In genomic region chr10:79007843-79008319, GRCh38 we compare ENCODE assay signal across 16 cellular contexts.
DNase-seq lines count a peak whose midpoint lies in the region; ATAC-seq and TF ChIP-seq lines count a peak whose summit lies in the region.
"Had no signal": no experiment of that assay in that cellular context is flagged by ENCODE, and none has a peak within 500 bp of the region (broad histone marks: within the 10 kb centered on the region; RNA-seq: fewer than 3 reads in every experiment).

No MANE protein-coding gene starts in this region.

- H2BK12ac ChIP-seq in mesenchymal stem cell (ENCODE audit: low read length in 2 of 2): no peak overlapping the region

- H3K36me3 ChIP-seq in MM.1S (replicated peaks; ENCODE audit: insufficient read depth, low read length) (no peaks in the 10 kb centered on the region), mesenchymal stem cell (ENCODE audit: control insufficient read depth in 1 of 2, insufficient read depth in 2 of 2, low read depth in 1 of 2, low read length in 2 of 2) (no peaks in the 10 kb centered on the region)
- H3K36me3 ChIP-seq: tibial artery had no signal

- H3K9me3 ChIP-seq in MM.1S (replicated peaks; ENCODE audit: insufficient read depth, low read length): no peaks in the 10 kb centered on the region
- H3K9me3 ChIP-seq in mesenchymal stem cell (ENCODE audit: control insufficient read depth, low read length): no peaks in the 10 kb centered on the region
- H3K9me3 ChIP-seq: tibial artery had no signal

- H3K9ac ChIP-seq in MM.1S (ENCODE audit: low read length) (no peak overlapping the region), mesenchymal stem cell (ENCODE audit: low read length) (no peak overlapping the region)

- H2BK120ac ChIP-seq in mesenchymal stem cell (ENCODE audit: low read depth, low read length): no peak overlapping the region

- H3K27ac ChIP-seq in MM.1S (ENCODE audit: low read length): no peak overlapping the region
- no peak overlapping the region for H3K27ac ChIP-seq in mesenchymal stem cell (ENCODE audit: low read length, poor library complexity, severe bottlenecking)
- H3K27ac ChIP-seq: foreskin keratinocyte, PC-9, tibial artery had no signal

- 91% methylated on average over 3 of the region's 3 CpGs for WGBS in mesenchymal stem cell

- H4K91ac ChIP-seq in mesenchymal stem cell (ENCODE audit: low read length): no peak overlapping the region

- H2BK5ac ChIP-seq in mesenchymal stem cell (ENCODE audit: low read depth, low read length, poor library complexity, severe bottlenecking): no peak overlapping the region

- H2AFZ ChIP-seq in MM.1S (ENCODE audit: low read length) (0 out of 2 replicates have a peak overlapping the region, but pooled peaks have one; percentile 15), mesenchymal stem cell (ENCODE audit: low read depth, low read length) (no peak overlapping the region)
- H2AFZ ChIP-seq: PC-9 had no signal

- no peaks in the 10 kb centered on the region for H3K79me1 ChIP-seq in mesenchymal stem cell (replicated peaks; ENCODE audit: low read length, poor library complexity, severe bottlenecking)

- in situ Hi-C loops in GM13976 (cut with MboI; ENCODE audit: low sequenced_read_pairs, unreplicated experiment): no loop called here

- no peaks in the 10 kb centered on the region for H3K9me2 ChIP-seq in MM.1S (replicated peaks; ENCODE audit: insufficient read depth, low read length)

- peaks cover 10% of the 10 kb centered on the region; the same call in 1 of the 2 replicates for H3K4me1 ChIP-seq in MM.1S (ENCODE audit: low read length)
- peaks cover 8% of the 10 kb centered on the region for H3K4me1 ChIP-seq in mesenchymal stem cell (ENCODE audit: control insufficient read depth, insufficient read depth, low read depth, low read length)
- H3K4me1 ChIP-seq: foreskin keratinocyte, tibial artery had no signal

- no peaks in the 10 kb centered on the region for H3K79me2 ChIP-seq in MM.1S (ENCODE audit: low read length)

- TF ChIP-seq CTCF in MM.1S (IDR thresholded peaks at IDR 0.05; ENCODE audit: low read length): no peak
- TF ChIP-seq CTCF in GM13976 (IDR thresholded peaks at IDR 0.05; ENCODE audit: borderline replicate concordance, control extremely low read depth, extremely low read depth, insufficient read depth, missing control alignments): no peak

- H3K4me3 ChIP-seq in MM.1S (ENCODE audit: low read length) (no peak overlapping the region), mesenchymal stem cell (ENCODE audit: insufficient read depth in 1 of 2, low read depth in 1 of 2, low read length in 2 of 2) (no peak overlapping the region)
- H3K4me3 ChIP-seq: PC-9, tibial artery had no signal

- H2AK5ac ChIP-seq in mesenchymal stem cell (ENCODE audit: low read length, severe bottlenecking): no peak overlapping the region

- no peak overlapping the region for H3K4me2 ChIP-seq in MM.1S (ENCODE audit: low read depth, low read length)
- no peak overlapping the region for H3K4me2 ChIP-seq in mesenchymal stem cell (ENCODE audit: low read length, poor library complexity, severe bottlenecking)
- H3K4me2 ChIP-seq: PC-9 had no signal

- H3K27me3 ChIP-seq in MM.1S (replicated peaks; ENCODE audit: insufficient read depth, low read length) (no peaks in the 10 kb centered on the region), mesenchymal stem cell (ENCODE audit: control insufficient read depth in 1 of 2, insufficient read depth in 1 of 2, low read length in 2 of 2) (peaks cover 20 to 39% of the 10 kb centered on the region in 2 experiments)

- no peak for ATAC-seq in GM21825 (IDR thresholded peaks at IDR 0.05; ENCODE audit: unreplicated experiment)
- ATAC-seq: foreskin keratinocyte had no signal

- no peak overlapping the region for H3K23ac ChIP-seq in mesenchymal stem cell (ENCODE audit: low read length in 2 of 2)

- no peaks in the 10 kb centered on the region for H3F3A ChIP-seq in MM.1S (ENCODE audit: insufficient read depth, low read length)

- H4K20me1 ChIP-seq in MM.1S (ENCODE audit: insufficient read depth, low read length): no peaks in the 10 kb centered on the region

- no peak overlapping the region for H3K18ac ChIP-seq in mesenchymal stem cell (ENCODE audit: low read depth in 1 of 2, low read length in 2 of 2)

- H3K4ac ChIP-seq in mesenchymal stem cell (ENCODE audit: low read depth in 1 of 2, low read length in 2 of 2): no peak overlapping the region

- peak; percentile 54 for DNase-seq in Ammon's horn (ENCODE audit: low spot score)
- DNase-seq in MM.1S: no peak
- DNase-seq in cerebellar cortex (ENCODE audit: low spot score): peak; percentile 98
- peak; percentile 61 for DNase-seq in mesenchymal stem cell
- no peak for DNase-seq in NCI-H2029 (lab: John Stamatoyannopoulos, UW)
- no peak for DNase-seq in GM13976 (ENCODE audit: low spot score)
- DNase-seq in A172 (ENCODE audit: low spot score): no peak
- DNase-seq: activated naive CD8-positive, alpha-beta T cell treated with anti-CD3 and anti-CD28 coated beads, Interleukin-2, amount 10 ng/mL, durations not matched to agents 7 days and 5 days; dermis blood vessel endothelial cell; foreskin keratinocyte; mesendoderm; NCI-H1048; NCI-H226; PC-9 had no signal

- H3K14ac ChIP-seq in mesenchymal stem cell (ENCODE audit: low read length in 2 of 2): no peak overlapping the region

- no peak overlapping the region for H4K8ac ChIP-seq in mesenchymal stem cell (ENCODE audit: low read length)

- H2BK15ac ChIP-seq in mesenchymal stem cell (ENCODE audit: low read depth, poor library complexity, severe bottlenecking): no peak overlapping the region

Comparison
In these comparisons a context has a peak if more than half of its experiments do, and no peak if none do; other contexts are left out.
1. DNase-seq: peak in Ammon's horn (single experiment), cerebellar cortex (single experiment) and mesenchymal stem cell (single experiment); none in MM.1S (single experiment), NCI-H2029 (single experiment), GM13976 (single experiment) and A172 (single experiment).